ENCODE assay signal across 8 cellular contexts in the genomic region with DNA sequence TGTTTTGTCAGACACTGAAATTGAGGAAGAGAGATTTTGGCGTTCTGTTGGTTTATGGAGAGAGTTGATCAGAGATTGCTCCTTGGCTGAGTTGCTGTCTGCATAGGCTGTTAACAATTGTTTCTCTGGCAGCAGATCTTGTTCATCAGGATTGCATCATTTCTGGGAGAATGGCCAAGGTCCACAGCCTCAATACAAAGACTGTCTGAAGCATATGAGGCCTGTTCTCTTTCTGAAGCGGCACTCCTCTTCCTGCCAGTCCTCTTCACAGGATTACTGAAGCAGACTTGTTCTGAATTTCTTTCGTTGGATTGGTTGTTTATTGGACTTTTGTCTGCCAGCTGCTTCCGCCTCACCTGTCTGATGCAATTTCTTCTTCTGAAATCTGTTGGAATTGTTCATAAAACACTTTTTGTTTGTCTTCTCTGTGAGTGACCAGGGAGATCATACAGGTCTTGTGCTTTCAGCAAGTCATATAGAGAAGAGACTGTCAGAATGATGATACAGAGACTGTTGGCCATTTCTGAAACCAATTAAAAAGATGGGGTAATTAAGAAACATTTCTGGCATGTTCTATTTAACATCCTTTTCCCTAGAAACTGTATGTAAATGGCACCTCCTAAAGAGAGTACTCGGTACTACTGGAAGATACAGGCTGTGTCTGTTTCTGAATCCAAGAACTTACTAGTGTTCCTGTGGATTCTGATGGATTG. TPM values are rescaled to one million over a fixed set of nuclear protein-coding genes. Genes with fewer than 3 reads are reported as not detected.
DNase-seq lines count a peak whose midpoint lies in the region; FAIRE-seq and TF ChIP-seq lines count a peak whose summit lies in the region.

No MANE protein-coding gene starts in this region.

- H3K27ac ChIP-seq in spleen, result peak overlapping the region; percentile 45 to 80 (median 68)

- peak; percentile 32 for DNase-seq in NCI-H187 treated with DMSO at 0.1 percent for 48 hours (lab: John Stamatoyannopoulos, UW)
- DNase-seq in NCI-H187 (lab: John Stamatoyannopoulos, UW), result no peak
- peak; percentile 80 for DNase-seq in MG63
- DNase-seq in SIG-M5 (lab: John Stamatoyannopoulos, UW), result peak; percentile 54
- peak; percentile 97 for DNase-seq in kidney glomerular epithelial cell (lab: John Stamatoyannopoulos, UW)
- DNase-seq in spleen, result no peak
- no peak for DNase-seq in effector CD4-positive, alpha-beta T cell

- no peaks in the 10 kb centered on the region for H3K9me3 ChIP-seq in MG63
- H3K9me3 ChIP-seq in spleen, result no peaks in the 10 kb centered on the region

- 28 to 48% (median 39%) methylated on average over 5 of the region's 5 CpGs for WGBS in spleen, 5 donors

- H3K36me3 ChIP-seq in MG63 (peaks cover 38% of the 10 kb centered on the region), spleen (peaks cover 0 to 49% (median 19%) of the 10 kb centered on the region in 6 donors)

- H3K27me3 ChIP-seq in MG63, result no peaks in the 10 kb centered on the region
- H3K27me3 ChIP-seq in spleen (replicated peaks in 1 of 7), result no peaks in the 10 kb centered on the region

- peaks cover 18 to 82% (median 52%) of the 10 kb centered on the region in 6 donors for H3K4me1 ChIP-seq in spleen

- no peak for TF ChIP-seq POLR2A in spleen (IDR thresholded peaks at IDR 0.05)

- FAIRE-seq in colon (lab: Jason Lieb, UNC), result peak; percentile 38

- no peak overlapping the region for H3K4me3 ChIP-seq in MG63
- H3K4me3 ChIP-seq in spleen, result no peak overlapping the region

- peak in 7 of 11 experiments; percentile 16 to 61 (median 34) for TF ChIP-seq CTCF in spleen (IDR thresholded peaks at IDR 0.05 in 8 of 11, conservative IDR thresholded peaks at IDR 0.05 in 3 of 11)

- intact Hi-C loops in spleen (cut with DNase I; ENCODE audit: low total_unique reads), result no loop called here

RNA-seq across cellular contexts. Expression of gene SETD5, which starts 25.5 kb away (rescaled TPM):
- total RNA-seq in MG63 (2014; rRNA removed; shearing (Covaris generic); ENCODE audit: low replicate concordance), result 18.4 and 33.9 TPM in 2 replicates
- total RNA-seq in spleen, result 100 to 1,000 TPM in 6 of 7 donors, 10 to 100 TPM in 1; 86.2 to 159 (median 126) TPM
- polyA plus RNA-seq in spleen, result 10 to 100 TPM in 2 of 3 donors, 1 to 10 TPM in 1; 9.7 to 21.9 (median 12.1) TPM

Comparison
In these comparisons a context has a peak if more than half of its experiments do, and no peak if none do; other contexts are left out.
1. DNase-seq: peak in NCI-H187 treated with DMSO at 0.1 percent for 48 hours (single experiment), MG63 (single experiment), SIG-M5 (single experiment) and kidney glomerular epithelial cell (single experiment); none in NCI-H187 (0 of 2), spleen (single experiment) and effector CD4-positive, alpha-beta T cell (single experiment).